Comparison of ENCODE assay signal across 10 cellular contexts in genomic region chr7:121302214-121302745, GRCh38. TPM values are rescaled to one million over a fixed set of nuclear protein-coding genes. Genes with fewer than 3 reads are reported as not detected.
DNase-seq lines count a peak whose midpoint lies in the region; ATAC-seq and TF ChIP-seq lines count a peak whose summit lies in the region.
"Had no signal": no experiment of that assay in that cellular context is flagged by ENCODE, and none has a peak within 500 bp of the region (broad histone marks: within the 10 kb centered on the region; RNA-seq: fewer than 3 reads in every experiment).

No MANE protein-coding gene starts in this region.

- intact Hi-C loops in lower lobe of right lung (cut with DNase I), result no loop called here

- DNase-seq in GM23338 (ENCODE audit: low spot score) (no peak), HT1080 (ENCODE audit: low read depth) (peak; percentile 91), foreskin keratinocyte (peak; percentile 53 to 85), NCI-H2081 (lab: John Stamatoyannopoulos, UW) (no peak), OCI-M1 (lab: John Stamatoyannopoulos, UW) (no peak), lower lobe of right lung (no peak)
- DNase-seq in activated naive CD4-positive, alpha-beta T cell treated with anti-CD3 and anti-CD28 coated beads, Interleukin-2, amount 50 U/mL, for 16 hours, result no peak
- DNase-seq: activated CD4-positive, alpha-beta T cell treated with anti-CD3 and anti-CD28 coated beads for 4 hours; small intestine had no signal

- no peaks in the 10 kb centered on the region for H3F3A ChIP-seq in GM23338 (replicated peaks; ENCODE audit: low read depth)

- peaks cover 4% of the 10 kb centered on the region; the same call in 1 of the 2 replicates for H3K4me1 ChIP-seq in GM23338 (ENCODE audit: insufficient read depth)
- peaks cover 41% of the 10 kb centered on the region for H3K4me1 ChIP-seq in foreskin keratinocyte
- H3K4me1 ChIP-seq in lower lobe of right lung, result no peaks in the 10 kb centered on the region

- no peak overlapping the region for H3K27ac Mint-ChIP-seq in GM23338

- peaks cover 16% of the 10 kb centered on the region; the same call in 2 of the 3 replicates for H3K4me1 Mint-ChIP-seq in GM23338

- no peaks in the 10 kb centered on the region for H3K27me3 ChIP-seq in GM23338 (ENCODE audit: insufficient read depth)
- no peaks in the 10 kb centered on the region for H3K27me3 ChIP-seq in foreskin keratinocyte
- H3K27me3 ChIP-seq in lower lobe of right lung (ENCODE audit: low read depth), result no peaks in the 10 kb centered on the region

- no peaks in the 10 kb centered on the region for H3K9me2 ChIP-seq in GM23338 (ENCODE audit: insufficient read depth)

- H3K36me3 ChIP-seq in GM23338 (ENCODE audit: insufficient read depth) (no peaks in the 10 kb centered on the region), lower lobe of right lung (no peaks in the 10 kb centered on the region)

- H4K20me1 ChIP-seq in GM23338 (replicated peaks; ENCODE audit: insufficient read depth), result no peaks in the 10 kb centered on the region

- no peak overlapping the region for H3K4me3 Mint-ChIP-seq in GM23338

- H3K4me3 ChIP-seq in GM23338 (no peak overlapping the region), lower lobe of right lung (no peak overlapping the region)

- no peaks in the 10 kb centered on the region for H3K27me3 Mint-ChIP-seq in GM23338 (ENCODE audit: insufficient read depth, low read depth, poor library complexity)

- H3K27ac ChIP-seq in GM23338 (ENCODE audit: low read depth), result no peak overlapping the region
- H3K27ac ChIP-seq in foreskin keratinocyte, result peak overlapping the region; percentile 48
- H3K27ac ChIP-seq in lower lobe of right lung, result no peak overlapping the region

- H3K4me2 ChIP-seq in GM23338, result no peak overlapping the region

- no peaks in the 10 kb centered on the region for H3K9me3 Mint-ChIP-seq in GM23338

- H2AFZ ChIP-seq in GM23338, result peak overlapping the region; percentile 65; the same call in 1 of the 2 replicates

- ATAC-seq in GM18520 (IDR thresholded peaks at IDR 0.05; ENCODE audit: unreplicated experiment) (peak; percentile 97), GM23338 (no peak), foreskin keratinocyte (peak; percentile 97), lower lobe of right lung (no peak)

- H3K9me3 ChIP-seq in lower lobe of right lung, result no peaks in the 10 kb centered on the region

- no peaks in the 10 kb centered on the region for H3K79me2 ChIP-seq in GM23338 (replicated peaks; ENCODE audit: insufficient read depth)

- TF ChIP-seq CTCF in GM23338 (conservative IDR thresholded peaks at IDR 0.05; ENCODE audit: low read depth in 2 of 2), result no peak
- TF ChIP-seq CTCF in foreskin keratinocyte (conservative IDR thresholded peaks at IDR 0.05), result no peak
- no peak for TF ChIP-seq CTCF in lower lobe of right lung (IDR thresholded peaks at IDR 0.05)

- no peaks in the 10 kb centered on the region for H3K36me3 Mint-ChIP-seq in GM23338 (ENCODE audit: low read depth)

TF ChIP-seq in GM23338, 12 proteins besides CTCF, POLR2A, EP300 and RAD21 (continues in another document):
- TF ChIP-seq ETS1 (IDR thresholded peaks at IDR 0.05) (no peak), STAT1 (IDR thresholded peaks at IDR 0.05; ENCODE audit: unreplicated experiment) (no peak), EZH2phosphoT487 (IDR thresholded peaks at IDR 0.05; ENCODE audit: unreplicated experiment) (no peak), POLR2AphosphoS5 (IDR thresholded peaks at IDR 0.05; ENCODE audit: low read depth) (no peak), CREB1 (CRISPR knock-in tag; IDR thresholded peaks at IDR 0.05; ENCODE audit: low read depth) (no peak), REST (IDR thresholded peaks at IDR 0.05; ENCODE audit: unreplicated experiment) (no peak)

RNA-seq across cellular contexts. Expression of gene WNT16, which starts 26.5 kb away (rescaled TPM):
- total RNA-seq in GM23338 (2014; rRNA removed; shearing (Covaris generic)), result 0.73 and 1.5 TPM in 2 replicates
- polyA plus RNA-seq in GM23338 (2016; fragmentation: Nextera tagmentation; extraction: Ambion mirVana) (0.45 and 0.50 TPM in 2 replicates), foreskin keratinocyte (not detected in 2 replicates)
- not detected in 2 replicates for total RNA-seq in HT1080 (2014; rRNA removed; shearing (Covaris generic))
- not detected in 2 replicates for polyA plus RNA-seq in HT1080 (2015; cell fraction: cytosol; rRNA removed)
- polyA plus RNA-seq in HT1080 (2015; cell fraction: nucleus; rRNA removed), result not detected in 2 replicates
- total RNA-seq in foreskin keratinocyte (not detected in 2 replicates), lower lobe of right lung (not detected)

Comparison
In these comparisons a context has a peak if more than half of its experiments do, and no peak if none do; other contexts are left out.
1. ATAC-seq: peak in GM18520 (single experiment) and foreskin keratinocyte (single experiment); none in GM23338 (single experiment) and lower lobe of right lung (0 of 2).
2. DNase-seq: peak in HT1080 (single experiment) and foreskin keratinocyte (2 of 2); none in GM23338 (single experiment), NCI-H2081 (0 of 2), activated naive CD4-positive, alpha-beta T cell treated with anti-CD3 and anti-CD28 coated beads, Interleukin-2, amount 50 U/mL, for 16 hours (single experiment), OCI-M1 (single experiment) and lower lobe of right lung (single experiment).